In the genomic region with DNA sequence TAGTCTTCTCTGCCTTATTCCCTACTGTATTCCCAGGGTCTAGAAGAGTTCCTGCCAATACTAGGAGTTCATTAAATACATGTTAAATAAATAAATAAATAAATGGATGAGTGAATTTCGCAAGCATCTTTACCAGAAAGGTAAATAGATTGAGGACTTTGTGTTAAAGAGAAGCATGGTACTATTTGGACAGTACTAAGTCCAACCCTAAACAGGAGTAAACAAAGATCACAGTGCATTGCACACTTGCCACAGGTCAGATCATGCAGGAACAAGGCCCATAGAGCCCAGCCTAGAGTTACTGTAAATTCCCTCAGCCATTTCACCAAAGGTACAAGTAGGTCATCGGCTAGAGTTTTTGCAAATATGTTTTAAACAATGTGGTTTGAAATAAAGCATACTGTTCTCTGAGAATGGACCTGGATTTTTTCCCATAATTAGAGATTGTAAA, we compare ENCODE assay signal across 21 cellular contexts. TPM values are rescaled to one million over a fixed set of nuclear protein-coding genes. Genes with fewer than 3 reads are reported as not detected.
DNase-seq lines count a peak whose midpoint lies in the region; ATAC-seq, FAIRE-seq and TF ChIP-seq lines count a peak whose summit lies in the region.
"Had no signal": no experiment of that assay in that cellular context is flagged by ENCODE, and none has a peak within 500 bp of the region (broad histone marks: within the 10 kb centered on the region; RNA-seq: fewer than 3 reads in every experiment).

No MANE protein-coding gene starts in this region.

- BruUV-seq in HepG2 (replicated peaks; lab: Mats Ljungman, UMichigan): no TSS peak

- POLR2A ChIA-PET in HepG2 (lab: Yijun Ruan, JAX): interaction anchor here (0.7 to 2.7 kb wide), 7 partner anchors 12 to 369 kb away, joined by 3 to 37 read pairs (median 3); a partner anchor contains a TSS

- TF ChIP-seq POLR2A in HepG2 (IDR thresholded peaks at IDR 0.05; ENCODE audit: insufficient read depth in 1 of 2, low read depth in 2 of 2, low read length in 2 of 2) (peak; percentile 43 to 67; a peak in 3 of 4 replicates), esophagus muscularis mucosa (IDR thresholded peaks at IDR 0.05; ENCODE audit: low read depth) (no peak), adrenal gland (IDR thresholded peaks at IDR 0.05) (no peak)

- H3K4me1 ChIP-seq in HepG2 (ENCODE audit: insufficient read depth, low read length) (peaks cover 62% of the 10 kb centered on the region), esophagus muscularis mucosa (no peaks in the 10 kb centered on the region), adrenal gland (replicated peaks in 1 of 2) (no peaks in the 10 kb centered on the region)

- H3K4me2 ChIP-seq in SU-DHL-6 (ENCODE audit: low read depth, low read length, poor library complexity, severe bottlenecking): no peak overlapping the region
- H3K4me2 ChIP-seq in HepG2 (ENCODE audit: low read depth, low read length): peak overlapping the region; percentile 30
- H3K4me2 ChIP-seq: BLaER1 had no signal

- H3K9me3 ChIP-seq in SU-DHL-6 (ENCODE audit: insufficient read depth, low read length): peaks cover 11% of the 10 kb centered on the region; the same call in 1 of the 2 replicates
- no peaks in the 10 kb centered on the region for H3K9me3 ChIP-seq in HepG2 (ENCODE audit: low read length)
- H3K9me3 ChIP-seq in esophagus muscularis mucosa: no peaks in the 10 kb centered on the region
- H3K9me3 ChIP-seq in adrenal gland (replicated peaks in 1 of 3): no peaks in the 10 kb centered on the region

- H3K79me2 ChIP-seq in SU-DHL-6 (ENCODE audit: insufficient read depth, low read length): no peaks in the 10 kb centered on the region
- no peaks in the 10 kb centered on the region for H3K79me2 ChIP-seq in HepG2 (ENCODE audit: insufficient read depth, low read length)

- 0 out of 2 replicates have a peak, but pooled peaks cover 11% of the 10 kb centered on the region for H3F3A ChIP-seq in SU-DHL-6 (ENCODE audit: insufficient read depth)

- H3K36me3 ChIP-seq in SU-DHL-6 (ENCODE audit: low read length) (no peaks in the 10 kb centered on the region), HepG2 (replicated peaks in 1 of 2; ENCODE audit: control insufficient read depth in 1 of 2, insufficient read depth in 2 of 2, low read length in 2 of 2) (no peaks in the 10 kb centered on the region), esophagus muscularis mucosa (no peaks in the 10 kb centered on the region), adrenal gland (replicated peaks in 1 of 2) (no peaks in the 10 kb centered on the region)
- H3K36me3 ChIP-seq: BLaER1 had no signal

- H3K9me2 ChIP-seq in SU-DHL-6 (replicated peaks; ENCODE audit: insufficient read depth, low read length): no peaks in the 10 kb centered on the region

- H3K27ac ChIP-seq in SU-DHL-6 (ENCODE audit: low read depth, low read length) (0 out of 2 replicates have a peak overlapping the region, but pooled peaks have one; percentile 3), HepG2 (ENCODE audit: extremely low read length, insufficient read depth, low read length) (peak overlapping the region; percentile 92), esophagus muscularis mucosa (replicated peaks in 1 of 4) (no peak overlapping the region), adrenal gland (no peak overlapping the region)
- H3K27ac ChIP-seq: BLaER1 had no signal

- no peak overlapping the region for H3K9ac ChIP-seq in SU-DHL-6 (ENCODE audit: low read length)
- H3K9ac ChIP-seq in HepG2 (ENCODE audit: insufficient read depth, low read depth, low read length): peak overlapping the region; percentile 47; the same call in 1 of the 2 replicates
- H3K9ac ChIP-seq: BLaER1 had no signal

- H2AFZ ChIP-seq in SU-DHL-6 (ENCODE audit: low read depth, low read length, severe bottlenecking) (no peak overlapping the region), HepG2 (ENCODE audit: low read length) (no peak overlapping the region)

- H3K4me3 ChIP-seq in SU-DHL-6 (ENCODE audit: insufficient read depth, low read length, poor library complexity, severe bottlenecking) (no peak overlapping the region), HepG2 (replicated peaks in 1 of 3; ENCODE audit: insufficient read depth in 1 of 3, low read depth in 2 of 3, low read length in 3 of 3) (peak overlapping the region in 1 of 3 experiments; percentile 28; a peak in 1 of 6 replicates), esophagus muscularis mucosa (no peak overlapping the region), adrenal gland (no peak overlapping the region)
- H3K4me3 ChIP-seq: BLaER1 had no signal

- no peak for TF ChIP-seq CTCF in SU-DHL-6 (IDR thresholded peaks at IDR 0.05; ENCODE audit: insufficient read depth, low read length, poor library complexity, severe bottlenecking)
- TF ChIP-seq CTCF in HepG2 (CRISPR knock-in tag; IDR thresholded peaks at IDR 0.05): no peak
- TF ChIP-seq CTCF in esophagus muscularis mucosa (IDR thresholded peaks at IDR 0.05): no peak
- TF ChIP-seq CTCF in adrenal gland (IDR thresholded peaks at IDR 0.05): no peak

- in situ Hi-C loops in HepG2 (cut with HindIII; ENCODE audit: extremely low pct_ligation_motif_present, low pct_unique_long_range_greater_than_20kb): no loop called here

- peak; percentile 12 for DNase-seq in NCI-H510A treated with DMSO at 0.1 percent for 48 hours (lab: John Stamatoyannopoulos, UW)
- DNase-seq in NCI-H510A (lab: John Stamatoyannopoulos, UW): no peak
- peak; percentile 87 for DNase-seq in HepG2 (ENCODE audit: low spot score)
- no peak for DNase-seq in esophagus muscularis mucosa (ENCODE audit: extremely low spot score)
- DNase-seq in adrenal gland: no peak
- DNase-seq: 8988T; CD8-positive, alpha-beta T cell; COR-L47; DMS 273 treated with DMSO at 0.1 percent for 48 hours; DMS79; GDM1; H9 had no signal

- peak in 1 of 2 experiments; percentile 91; a peak in 2 of 4 replicates for TF ChIP-seq EP300 in HepG2 (IDR thresholded peaks at IDR 0.05; ENCODE audit: low read depth in 2 of 2, low read length in 2 of 2)
- peak; percentile 48; the same call in 1 of the 2 replicates for TF ChIP-seq EP300 in HepG2 (CRISPR knock-in tag; IDR thresholded peaks at IDR 0.05; ENCODE audit: borderline replicate concordance)
- no peak for TF ChIP-seq EP300 in esophagus muscularis mucosa (IDR thresholded peaks at IDR 0.05)

- CTCF ChIA-PET in HepG2 (lab: Yijun Ruan, JAX; ENCODE audit: low intra/inter-chr PET ratio, low total read pairs): no interaction called here

- H4K20me1 ChIP-seq in SU-DHL-6 (ENCODE audit: low read depth, low read length) (no peaks in the 10 kb centered on the region), HepG2 (ENCODE audit: insufficient read depth, low read length) (no peaks in the 10 kb centered on the region)
- H4K20me1 ChIP-seq: BLaER1 had no signal

- intact Hi-C loops in HepG2 (cut with micrococcal nuclease; ENCODE audit: unreplicated experiment) (no loop called here), esophagus muscularis mucosa (cut with DNase I) (no loop called here), adrenal gland (cut with DNase I) (no loop called here)

- no peak; the same call in 1 of the 2 replicates for TF ChIP-seq RAD21 in HepG2 (CRISPR knock-in tag; IDR thresholded peaks at IDR 0.05)

- 0% methylated on average over 2 of the region's 2 CpGs for WGBS in HepG2 (ENCODE audit: low lambda C conversion rate)
- 67% methylated on average over 2 of the region's 2 CpGs for WGBS in esophagus muscularis mucosa
- 47 to 68% (median 59%) methylated on average over 2 of the region's 2 CpGs for WGBS in adrenal gland, 4 donors

- ATAC-seq in HepG2 (peak; percentile 93), GM18502 (IDR thresholded peaks at IDR 0.05; ENCODE audit: poor library complexity, unreplicated experiment) (no peak)
- ATAC-seq: CD8-positive, alpha-beta T cell had no signal

- peak; percentile 96 for FAIRE-seq in HepG2 (lab: Jason Lieb, UNC)
- FAIRE-seq: GM12892, H1 had no signal

- H3K27me3 ChIP-seq in SU-DHL-6 (ENCODE audit: low read length) (no peaks in the 10 kb centered on the region), HepG2 (ENCODE audit: control insufficient read depth in 1 of 2, insufficient read depth in 2 of 2, low read length in 2 of 2) (no peaks in the 10 kb centered on the region), esophagus muscularis mucosa (no peaks in the 10 kb centered on the region), adrenal gland (no peaks in the 10 kb centered on the region)
- H3K27me3 ChIP-seq: BLaER1 had no signal

RNA-seq across cellular contexts. Expression of a gene that starts 12.6 kb away (rescaled TPM):
- total RNA-seq in HepG2 (2016; rRNA removed; fragmentation: Illumina TruSeq; extraction: Trizol) (147 and 253 TPM in 2 replicates), esophagus muscularis mucosa (not detected), adrenal gland (under 1 TPM in 4 of 8 donors, not detected in 4; 0.32 to 0.97 (median 0.67) TPM)
- 90.0 and 107 TPM in 2 replicates for total RNA-seq in HepG2 (2016; cell fraction: cytosol; rRNA removed; fragmentation: Illumina TruSeq; extraction: Trizol; ENCODE audit: low read depth)
- total RNA-seq in HepG2 (2016; cell fraction: insoluble cytoplasmic fraction; rRNA removed; fragmentation: Illumina TruSeq; extraction: Trizol): 157 and 250 TPM in 2 replicates
- total RNA-seq in HepG2 (2016; cell fraction: membrane; rRNA removed; fragmentation: Illumina TruSeq; extraction: Trizol): 62.1 and 69.9 TPM in 2 replicates
- total RNA-seq in HepG2 (2016; cell fraction: nucleus; rRNA removed; fragmentation: Illumina TruSeq; extraction: Trizol): 167 and 186 TPM in 2 replicates
- polyA plus RNA-seq in HepG2 (2011; rRNA removed) (53.4 and 94.1 TPM in 2 replicates), adrenal gland (1 to 10 TPM; 1.5 to 4.2 (median 2.8) TPM)
- 41.7 and 98.6 TPM in 2 replicates for polyA plus RNA-seq in HepG2 (2011; cell fraction: cytosol; rRNA removed)
- polyA plus RNA-seq in HepG2 (2011; cell fraction: nucleus; rRNA removed): 8.8 and 21.7 TPM in 2 replicates
- polyA plus RNA-seq in HepG2 (2012): 41.7 and 58.1 TPM in 2 replicates
- 82.2 and 104 TPM in 2 replicates for polyA plus RNA-seq in HepG2 (2016; cell fraction: cytosol; fragmentation: Illumina TruSeq; extraction: Trizol; ENCODE audit: low read depth)
- 137 and 146 TPM in 2 replicates for polyA plus RNA-seq in HepG2 (2016; cell fraction: insoluble cytoplasmic fraction; fragmentation: Illumina TruSeq; extraction: Trizol; ENCODE audit: low read depth)
- 47.4 and 60.5 TPM in 2 replicates for polyA plus RNA-seq in HepG2 (2016; cell fraction: membrane; fragmentation: Illumina TruSeq; extraction: Trizol; ENCODE audit: low read depth)
- 257 and 294 TPM in 2 replicates for polyA plus RNA-seq in HepG2 (2016; cell fraction: nucleus; fragmentation: Illumina TruSeq; extraction: Trizol; ENCODE audit: insufficient read depth, low read depth)
- polyA minus RNA-seq in HepG2 (2011; rRNA and poly(A)+ RNA removed; ENCODE audit: low replicate concordance): 6.0 TPM in 1 of 2 replicates, not detected in the other
- 5.3 and 14.1 TPM in 2 replicates for polyA minus RNA-seq in HepG2 (2011; cell fraction: cytosol; rRNA and poly(A)+ RNA removed)
- polyA minus RNA-seq in HepG2 (2011; cell fraction: nucleus; rRNA and poly(A)+ RNA removed): 6.8 and 11.6 TPM in 2 replicates
- total RNA-seq: A673; CD8-positive, alpha-beta T cell; Daoy; H1; H9; HT-29 had no signal
- polyA plus RNA-seq: AG04450, H1 had no signal

RNA-seq across cellular contexts. Expression of a gene that starts 24.5 kb away (rescaled TPM):
- total RNA-seq in HepG2 (2016; rRNA removed; fragmentation: Illumina TruSeq; extraction: Trizol): 0.27 TPM in 1 of 2 replicates, not detected in the other
- total RNA-seq in HepG2 (2016; cell fraction: cytosol; rRNA removed; fragmentation: Illumina TruSeq; extraction: Trizol; ENCODE audit: low read depth): not detected in 2 replicates
- total RNA-seq in HepG2 (2016; cell fraction: insoluble cytoplasmic fraction; rRNA removed; fragmentation: Illumina TruSeq; extraction: Trizol): 0.17 TPM in 1 of 2 replicates, not detected in the other
- total RNA-seq in HepG2 (2016; cell fraction: membrane; rRNA removed; fragmentation: Illumina TruSeq; extraction: Trizol): not detected in 2 replicates
- not detected in 2 replicates for total RNA-seq in HepG2 (2016; cell fraction: nucleus; rRNA removed; fragmentation: Illumina TruSeq; extraction: Trizol)
- 0.12 TPM in 1 of 2 replicates, not detected in the other for polyA plus RNA-seq in HepG2 (2011; rRNA removed)
- 0.19 TPM in 1 of 2 replicates, not detected in the other for polyA plus RNA-seq in HepG2 (2011; cell fraction: cytosol; rRNA removed)
- polyA plus RNA-seq in HepG2 (2011; cell fraction: nucleus; rRNA removed): 0.14 TPM in 1 of 2 replicates, not detected in the other
- polyA plus RNA-seq in HepG2 (2012): not detected in 2 replicates
- polyA plus RNA-seq in HepG2 (2016; cell fraction: cytosol; fragmentation: Illumina TruSeq; extraction: Trizol; ENCODE audit: low read depth): not detected in 2 replicates
- polyA plus RNA-seq in HepG2 (2016; cell fraction: insoluble cytoplasmic fraction; fragmentation: Illumina TruSeq; extraction: Trizol; ENCODE audit: low read depth): not detected in 2 replicates
- polyA plus RNA-seq in HepG2 (2016; cell fraction: membrane; fragmentation: Illumina TruSeq; extraction: Trizol; ENCODE audit: low read depth): not detected in 2 replicates
- not detected in 2 replicates for polyA plus RNA-seq in HepG2 (2016; cell fraction: nucleus; fragmentation: Illumina TruSeq; extraction: Trizol; ENCODE audit: insufficient read depth, low read depth)
- not detected in 2 replicates for polyA minus RNA-seq in HepG2 (2011; rRNA and poly(A)+ RNA removed; ENCODE audit: low replicate concordance)
- not detected in 2 replicates for polyA minus RNA-seq in HepG2 (2011; cell fraction: cytosol; rRNA and poly(A)+ RNA removed)
- 0.50 TPM in 1 of 2 replicates, not detected in the other for polyA minus RNA-seq in HepG2 (2011; cell fraction: nucleus; rRNA and poly(A)+ RNA removed)
- under 1 TPM in 1 of 4 donors, not detected in 3; 0.34 TPM for total RNA-seq in esophagus muscularis mucosa
- 10 to 100 TPM in 1 of 8 donors, 1 to 10 TPM in 7; 1.3 to 12.5 (median 6.3) TPM for total RNA-seq in adrenal gland
- polyA plus RNA-seq in adrenal gland: 10 to 100 TPM in 2 of 3 donors, 1 to 10 TPM in 1; 9.2 to 90.3 (median 11.2) TPM
- total RNA-seq: H1, H9, HT-29 had no signal
- polyA plus RNA-seq: AG04450, H1 had no signal

RNA-seq across cellular contexts. Expression of a gene that starts 42.1 kb away (rescaled TPM):
- total RNA-seq in HepG2 (2016; rRNA removed; fragmentation: Illumina TruSeq; extraction: Trizol) (not detected in 2 replicates), esophagus muscularis mucosa (1 to 10 TPM in 3 of 4 donors, under 1 TPM in 1; 0.75 to 3.3 (median 1.2) TPM), adrenal gland (10 to 100 TPM in 5 of 8 donors, 1 to 10 TPM in 3; 1.8 to 38.1 (median 15.2) TPM)
- total RNA-seq in HepG2 (2016; cell fraction: cytosol; rRNA removed; fragmentation: Illumina TruSeq; extraction: Trizol; ENCODE audit: low read depth): not detected in 2 replicates
- total RNA-seq in HepG2 (2016; cell fraction: insoluble cytoplasmic fraction; rRNA removed; fragmentation: Illumina TruSeq; extraction: Trizol): not detected in 2 replicates
- total RNA-seq in HepG2 (2016; cell fraction: membrane; rRNA removed; fragmentation: Illumina TruSeq; extraction: Trizol): not detected in 2 replicates
- not detected in 2 replicates for total RNA-seq in HepG2 (2016; cell fraction: nucleus; rRNA removed; fragmentation: Illumina TruSeq; extraction: Trizol)
- polyA plus RNA-seq in HepG2 (2011; rRNA removed) (not detected in 2 replicates), adrenal gland (1,000 to 10,000 TPM in 1 of 3 donors, 10 to 100 TPM in 2; 20.0 to 1,277 (median 91.0) TPM)
- not detected in 2 replicates for polyA plus RNA-seq in HepG2 (2011; cell fraction: cytosol; rRNA removed)
- not detected in 2 replicates for polyA plus RNA-seq in HepG2 (2011; cell fraction: nucleus; rRNA removed)
- polyA plus RNA-seq in HepG2 (2012): not detected in 2 replicates
- not detected in 2 replicates for polyA plus RNA-seq in HepG2 (2016; cell fraction: cytosol; fragmentation: Illumina TruSeq; extraction: Trizol; ENCODE audit: low read depth)
- polyA plus RNA-seq in HepG2 (2016; cell fraction: insoluble cytoplasmic fraction; fragmentation: Illumina TruSeq; extraction: Trizol; ENCODE audit: low read depth): not detected in 2 replicates
- polyA plus RNA-seq in HepG2 (2016; cell fraction: membrane; fragmentation: Illumina TruSeq; extraction: Trizol; ENCODE audit: low read depth): not detected in 2 replicates
- not detected in 2 replicates for polyA plus RNA-seq in HepG2 (2016; cell fraction: nucleus; fragmentation: Illumina TruSeq; extraction: Trizol; ENCODE audit: insufficient read depth, low read depth)
- polyA minus RNA-seq in HepG2 (2011; rRNA and poly(A)+ RNA removed; ENCODE audit: low replicate concordance): not detected in 2 replicates
- polyA minus RNA-seq in HepG2 (2011; cell fraction: cytosol; rRNA and poly(A)+ RNA removed): not detected in 2 replicates
- not detected in 2 replicates for polyA minus RNA-seq in HepG2 (2011; cell fraction: nucleus; rRNA and poly(A)+ RNA removed)
- total RNA-seq: A673; CD8-positive, alpha-beta T cell; H1; H9; HT-29 had no signal
- polyA plus RNA-seq: AG04450 had no signal

RNA-seq across cellular contexts. Expression of a gene that starts 51.3 kb away (rescaled TPM):
- 0.18 and 0.36 TPM in 2 replicates for total RNA-seq in HepG2 (2016; rRNA removed; fragmentation: Illumina TruSeq; extraction: Trizol)
- total RNA-seq in HepG2 (2016; cell fraction: cytosol; rRNA removed; fragmentation: Illumina TruSeq; extraction: Trizol; ENCODE audit: low read depth): not detected in 2 replicates
- total RNA-seq in HepG2 (2016; cell fraction: insoluble cytoplasmic fraction; rRNA removed; fragmentation: Illumina TruSeq; extraction: Trizol): 0.09 TPM in 1 of 2 replicates, not detected in the other
- total RNA-seq in HepG2 (2016; cell fraction: membrane; rRNA removed; fragmentation: Illumina TruSeq; extraction: Trizol): not detected in 2 replicates
- not detected in 2 replicates for total RNA-seq in HepG2 (2016; cell fraction: nucleus; rRNA removed; fragmentation: Illumina TruSeq; extraction: Trizol)
- 0.12 and 0.18 TPM in 2 replicates for polyA plus RNA-seq in HepG2 (2011; rRNA removed)
- 0.19 and 0.24 TPM in 2 replicates for polyA plus RNA-seq in HepG2 (2011; cell fraction: cytosol; rRNA removed)
- 0.09 and 0.11 TPM in 2 replicates for polyA plus RNA-seq in HepG2 (2011; cell fraction: nucleus; rRNA removed)
- polyA plus RNA-seq in HepG2 (2012): not detected in 2 replicates
- 0.07 TPM in 1 of 2 replicates, not detected in the other for polyA plus RNA-seq in HepG2 (2016; cell fraction: cytosol; fragmentation: Illumina TruSeq; extraction: Trizol; ENCODE audit: low read depth)
- 0.16 TPM in 1 of 2 replicates, not detected in the other for polyA plus RNA-seq in HepG2 (2016; cell fraction: insoluble cytoplasmic fraction; fragmentation: Illumina TruSeq; extraction: Trizol; ENCODE audit: low read depth)
- polyA plus RNA-seq in HepG2 (2016; cell fraction: membrane; fragmentation: Illumina TruSeq; extraction: Trizol; ENCODE audit: low read depth): 0.17 TPM in 1 of 2 replicates, not detected in the other
- not detected in 2 replicates for polyA plus RNA-seq in HepG2 (2016; cell fraction: nucleus; fragmentation: Illumina TruSeq; extraction: Trizol; ENCODE audit: insufficient read depth, low read depth)
- polyA minus RNA-seq in HepG2 (2011; rRNA and poly(A)+ RNA removed; ENCODE audit: low replicate concordance): 0.22 TPM in 1 of 2 replicates, not detected in the other
- polyA minus RNA-seq in HepG2 (2011; cell fraction: cytosol; rRNA and poly(A)+ RNA removed): not detected in 2 replicates
- polyA minus RNA-seq in HepG2 (2011; cell fraction: nucleus; rRNA and poly(A)+ RNA removed): 0.50 TPM in 1 of 2 replicates, not detected in the other
- total RNA-seq in esophagus muscularis mucosa: not detected
- not detected for total RNA-seq in adrenal gland
- not detected for polyA plus RNA-seq in adrenal gland
- total RNA-seq: A673; CD8-positive, alpha-beta T cell; Daoy; H1; H9; HT-29 had no signal
- polyA plus RNA-seq: AG04450, H1 had no signal

Comparison
In these comparisons a context has a peak if more than half of its experiments do, and no peak if none do; other contexts are left out.
1. DNase-seq: peak in NCI-H510A treated with DMSO at 0.1 percent for 48 hours (single experiment) and HepG2 (single experiment); none in NCI-H510A (single experiment), esophagus muscularis mucosa (single experiment) and adrenal gland (0 of 7).
2. H3K27ac ChIP-seq: peak in SU-DHL-6 (single experiment) and HepG2 (single experiment); none in esophagus muscularis mucosa (0 of 4) and adrenal gland (0 of 5).
3. POLR2A ChIP-seq: peak in HepG2 (2 of 2); none in esophagus muscularis mucosa (single experiment) and adrenal gland (0 of 2).
4. RNA of a gene that starts 12.6 kb away (total RNA-seq): 62.1 to 253 TPM in HepG2; 0.32 to 0.97 TPM in adrenal gland and not detected in esophagus muscularis mucosa; every median in the first group is over 10 times any median in the second.